Comparison of ENCODE assay signal across 9 cellular contexts in the genomic region with DNA sequence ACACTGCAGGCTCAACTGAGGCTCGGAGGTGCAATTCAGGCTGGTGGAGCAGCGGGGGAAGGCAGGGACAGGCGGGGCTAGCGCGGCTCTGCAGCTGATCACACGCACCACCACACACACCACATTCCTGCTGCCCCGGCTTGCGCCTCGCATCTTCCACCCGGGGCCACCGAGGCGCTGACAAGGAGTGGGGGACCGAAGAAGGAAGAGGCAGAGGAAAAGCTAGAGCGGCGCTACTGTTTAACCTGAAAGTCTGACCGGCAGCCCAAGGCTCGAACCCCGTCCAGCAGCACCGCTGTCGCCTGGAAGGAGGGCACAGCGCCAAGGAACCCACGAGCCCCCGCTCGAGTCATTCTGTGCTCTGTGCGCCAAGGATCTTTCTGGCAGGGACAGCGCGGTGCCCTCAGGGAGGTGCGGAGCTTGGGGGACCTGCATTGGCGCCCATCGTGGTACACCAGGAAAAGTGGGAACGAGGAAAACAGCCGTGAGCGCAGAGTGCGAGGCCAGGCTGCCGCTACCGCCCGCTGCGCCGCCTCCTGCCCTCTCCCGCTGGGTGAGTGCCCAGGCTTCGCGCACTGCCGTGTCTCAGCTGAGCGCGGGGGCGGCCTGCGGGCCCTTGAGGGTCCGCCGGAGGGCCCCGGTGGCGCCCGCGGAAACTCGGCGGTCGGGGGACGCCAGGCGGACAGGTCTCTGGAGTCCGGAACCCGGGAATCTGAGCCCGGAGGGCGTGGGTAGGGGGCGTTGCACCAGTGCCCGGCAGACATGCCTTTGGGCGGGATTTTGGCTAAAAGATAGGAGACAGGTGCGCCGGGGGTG. TPM values are rescaled to one million over a fixed set of nuclear protein-coding genes. Genes with fewer than 3 reads are reported as not detected.
DNase-seq lines count a peak whose midpoint lies in the region; ATAC-seq and TF ChIP-seq lines count a peak whose summit lies in the region.
"Had no signal": no experiment of that assay in that cellular context is flagged by ENCODE, and none has a peak within 500 bp of the region (broad histone marks: within the 10 kb centered on the region; RNA-seq: fewer than 3 reads in every experiment).

No MANE protein-coding gene starts in this region.

- H3K4me1 ChIP-seq in ascending aorta, result peaks cover 0 to 4% of the 10 kb centered on the region in 2 donors
- peaks cover 9 to 31% (median 28%) of the 10 kb centered on the region in 4 donors for H3K4me1 ChIP-seq in stomach

- POLR2A ChIA-PET in activated CD8-positive, alpha-beta T cell treated with anti-CD3 and anti-CD28 coated beads, Interleukin-2, amount 10 ng/mL, durations not matched to agents 7 days and 5 days (lab: Charles Lee), result no interaction called here

- 1 to 4% (median 2%) methylated on average over 34 to 67 of the region's 67 CpGs for WGBS in stomach, 5 donors

- no peaks in the 10 kb centered on the region for H3K36me3 ChIP-seq in ascending aorta
- H3K36me3 ChIP-seq in kidney epithelial cell (ENCODE audit: control insufficient read depth, insufficient read depth, low read length), result no peaks in the 10 kb centered on the region
- no peaks in the 10 kb centered on the region for H3K36me3 ChIP-seq in stomach

- H3K9me3 Mint-ChIP-seq in activated CD8-positive, alpha-beta T cell treated with anti-CD3 and anti-CD28 coated beads, Interleukin-2, amount 10 ng/mL, durations not matched to agents 7 days and 5 days (ENCODE audit: insufficient read depth), result no peaks in the 10 kb centered on the region

- no peak for TF ChIP-seq POLR2A in stomach (IDR thresholded peaks at IDR 0.05)

- no peak for TF ChIP-seq EP300 in stomach (IDR thresholded peaks at IDR 0.05)

- CTCF ChIA-PET in activated CD8-positive, alpha-beta T cell treated with anti-CD3 and anti-CD28 coated beads, Interleukin-2, amount 10 ng/mL, durations not matched to agents 7 days and 5 days (lab: Charles Lee), result no interaction called here

- peak overlapping the region; percentile 64 to 75 for H3K4me3 ChIP-seq in ascending aorta
- peak overlapping the region; percentile 42 for H3K4me3 ChIP-seq in kidney epithelial cell (ENCODE audit: low read depth, low read length)
- H3K4me3 ChIP-seq in stomach, result peak overlapping the region; percentile 48 to 71 (median 49)

- H3K27me3 ChIP-seq in ascending aorta (no peaks in the 10 kb centered on the region), kidney epithelial cell (ENCODE audit: control insufficient read depth, insufficient read depth, low read length) (peaks cover 26% of the 10 kb centered on the region), stomach (peaks cover 0 to 32% (median 25%) of the 10 kb centered on the region in 3 donors)

- no peaks in the 10 kb centered on the region for H3K4me1 Mint-ChIP-seq in activated CD8-positive, alpha-beta T cell treated with anti-CD3 and anti-CD28 coated beads, Interleukin-2, amount 10 ng/mL, durations not matched to agents 7 days and 5 days (ENCODE audit: low read depth)

- H3K27ac ChIP-seq in ascending aorta, result peak overlapping the region; percentile 58
- peak overlapping the region in 1 of 5 donors; percentile 31 for H3K27ac ChIP-seq in stomach
- H3K27ac ChIP-seq: HL-60 had no signal

- no peaks in the 10 kb centered on the region for H3K9me3 ChIP-seq in ascending aorta
- H3K9me3 ChIP-seq in stomach, result no peaks in the 10 kb centered on the region

- H3K4me3 Mint-ChIP-seq in activated CD8-positive, alpha-beta T cell treated with anti-CD3 and anti-CD28 coated beads, Interleukin-2, amount 10 ng/mL, durations not matched to agents 7 days and 5 days, result no peak overlapping the region

- no peak for ATAC-seq in activated CD8-positive, alpha-beta T cell treated with anti-CD3 and anti-CD28 coated beads, Interleukin-2, amount 10 ng/mL, durations not matched to agents 7 days and 5 days
- no peak for ATAC-seq in HG03045 (IDR thresholded peaks at IDR 0.05; ENCODE audit: unreplicated experiment)
- no peak for ATAC-seq in GM19328 (IDR thresholded peaks at IDR 0.05; ENCODE audit: unreplicated experiment)

- no peaks in the 10 kb centered on the region for H3K36me3 Mint-ChIP-seq in activated CD8-positive, alpha-beta T cell treated with anti-CD3 and anti-CD28 coated beads, Interleukin-2, amount 10 ng/mL, durations not matched to agents 7 days and 5 days (ENCODE audit: low read depth)

- intact Hi-C loops in ascending aorta (cut with DNase I), result loop anchor here (10.0 kb wide), 1 partner anchor 243 kb away; no protein-coding TSS in a partner anchor
- intact Hi-C loops in stomach (cut with DNase I; ENCODE audit: low total_unique reads), result no loop called here

- DNase-seq in HuH-7.5 (ENCODE audit: low spot score) (peak; percentile 42), ascending aorta (ENCODE audit: low spot score in 2 of 2) (peak in 1 of 2 donors; percentile 67), kidney epithelial cell (ENCODE audit: low read depth) (no peak), stomach (peak; percentile 48)
- no peak for DNase-seq in activated CD8-positive, alpha-beta T cell treated with anti-CD3 and anti-CD28 coated beads, Interleukin-2, amount 10 ng/mL, durations not matched to agents 7 days and 5 days
- no peak for DNase-seq in activated CD4-positive, alpha-beta T cell treated with anti-CD3 and anti-CD28 coated beads, Interleukin-2, amount 50 U/mL, for 1 hour

- no peak overlapping the region for H3K27ac Mint-ChIP-seq in activated CD8-positive, alpha-beta T cell treated with anti-CD3 and anti-CD28 coated beads, Interleukin-2, amount 10 ng/mL, durations not matched to agents 7 days and 5 days

- TF ChIP-seq CTCF in ascending aorta (IDR thresholded peaks at IDR 0.05) (no peak), kidney epithelial cell (IDR thresholded peaks at IDR 0.05; ENCODE audit: insufficient read depth, low read length, poor library complexity, severe bottlenecking) (no peak), stomach (IDR thresholded peaks at IDR 0.05) (no peak)

- peaks cover 27% of the 10 kb centered on the region for H3K27me3 Mint-ChIP-seq in activated CD8-positive, alpha-beta T cell treated with anti-CD3 and anti-CD28 coated beads, Interleukin-2, amount 10 ng/mL, durations not matched to agents 7 days and 5 days (ENCODE audit: low read depth)

RNA-seq across cellular contexts. Expression of a gene that starts 0.9 kb away (rescaled TPM):
- total RNA-seq in ascending aorta (1.5 TPM), kidney epithelial cell (not detected in 2 replicates), stomach (1 to 10 TPM in 1 of 5 donors, not detected in 4; 2.8 TPM)
- under 1 TPM in 2 of 3 donors, not detected in 1; 0.25 to 0.35 TPM for polyA plus RNA-seq in stomach
- not detected for total RNA-seq in activated CD8-positive, alpha-beta T cell treated with anti-CD3 and anti-CD28 coated beads, Interleukin-2, amount 10 ng/mL, durations not matched to agents 7 days and 5 days

Comparison
In these comparisons a context has a peak if more than half of its experiments do, and no peak if none do; other contexts are left out.
1. DNase-seq: peak in HuH-7.5 (single experiment) and stomach (single experiment); none in kidney epithelial cell (single experiment), activated CD8-positive, alpha-beta T cell treated with anti-CD3 and anti-CD28 coated beads, Interleukin-2, amount 10 ng/mL, durations not matched to agents 7 days and 5 days (single experiment) and activated CD4-positive, alpha-beta T cell treated with anti-CD3 and anti-CD28 coated beads, Interleukin-2, amount 50 U/mL, for 1 hour (single experiment).
2. Peak in every context shown above with its lines, with median percentiles within 50 percentile points of each other: H3K4me3 ChIP-seq.